ENCODE assay signal across 8 cellular contexts in the genomic region with DNA sequence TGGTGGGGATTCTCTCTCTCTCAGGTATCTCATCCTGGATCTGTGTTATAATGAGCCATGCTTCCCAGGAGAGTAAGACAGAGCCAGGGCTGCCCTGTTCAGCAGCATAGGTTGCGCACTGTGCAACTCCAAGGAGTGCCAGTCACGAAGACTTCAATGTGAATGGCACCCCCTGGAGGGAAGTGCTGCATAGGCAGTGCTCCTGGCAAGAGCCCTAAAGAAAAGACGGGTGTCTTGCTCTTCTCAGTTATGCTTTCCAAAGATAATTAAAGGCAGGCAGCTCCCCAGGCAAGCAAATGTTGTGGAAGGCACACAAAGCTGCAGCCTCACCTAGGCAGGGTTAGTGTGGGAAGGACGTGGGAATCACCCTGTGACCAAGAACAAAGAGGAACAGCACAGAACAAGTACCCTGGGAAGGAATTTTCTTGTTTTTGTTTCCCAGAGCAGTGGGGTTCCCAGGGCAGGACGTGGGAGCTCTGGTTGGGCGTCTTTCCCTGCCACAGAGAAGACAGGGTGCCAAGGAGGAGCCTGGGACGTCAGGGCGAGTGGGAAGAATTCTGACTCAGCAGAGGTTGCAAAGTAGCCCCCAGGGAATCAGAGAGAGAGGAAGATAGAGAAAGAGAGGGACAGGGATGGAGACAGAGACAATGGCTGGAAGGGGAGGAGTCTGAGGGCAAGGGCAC.
A peak's percentile ranks its signal among the peaks of the same experiment; 100 is the strongest.
DNase-seq lines count a peak whose midpoint lies in the region; ATAC-seq and TF ChIP-seq lines count a peak whose summit lies in the region.

No MANE protein-coding gene starts in this region.

- CTCF ChIA-PET in HEK293 (lab: Yijun Ruan, JAX) = interaction anchor here (0.6 to 1.0 kb wide), 4 partner anchors 11 to 307 kb away, joined by 3 to 6 read pairs (median 4); no protein-coding TSS in a partner anchor
- CTCF ChIA-PET in activated CD4-positive, alpha-beta T cell treated with anti-CD3 and anti-CD28 coated beads, Interleukin-2, amount 10 ng/mL, durations not matched to agents 7 days and 5 days (lab: Charles Lee) = interaction anchor here (0.9 to 1.0 kb wide), 2 partner anchors 19 to 41 kb away, joined by 3 read pairs; no protein-coding TSS in a partner anchor

- peaks cover 0 to 2% (median 0%) of the 10 kb centered on the region in 7 donors for H3K9me3 Mint-ChIP-seq in CD4-positive, CD25-positive, alpha-beta regulatory T cell
- H3K9me3 Mint-ChIP-seq in activated CD4-positive, alpha-beta T cell treated with anti-CD3 and anti-CD28 coated beads, Interleukin-2, amount 10 ng/mL, durations not matched to agents 7 days and 5 days = no peaks in the 10 kb centered on the region

- peak in 1 of 3 donors; percentile 59 for DNase-seq in CD4-positive, CD25-positive, alpha-beta regulatory T cell
- peak; percentile 62 for DNase-seq in activated CD4-positive, alpha-beta T cell treated with anti-CD3 and anti-CD28 coated beads, Interleukin-2, amount 10 ng/mL, durations not matched to agents 7 days and 5 days
- DNase-seq in kidney tubule cell (ENCODE audit: low spot score) = peak; percentile 39
- DNase-seq in GM19240 (ENCODE audit: insufficient read length, low spot score) = no peak
- no peak for DNase-seq in activated gamma-delta T cell treated with Interleukin-2 at 50 U/mL for 16 hours

- H3K4me1 Mint-ChIP-seq in CD4-positive, CD25-positive, alpha-beta regulatory T cell = peaks cover 5 to 29% (median 21%) of the 10 kb centered on the region in 4 donors
- peaks cover 68% of the 10 kb centered on the region for H3K4me1 Mint-ChIP-seq in activated CD4-positive, alpha-beta T cell treated with anti-CD3 and anti-CD28 coated beads, Interleukin-2, amount 10 ng/mL, durations not matched to agents 7 days and 5 days

- H3K36me3 ChIP-seq in CD4-positive, CD25-positive, alpha-beta regulatory T cell (ENCODE audit: control insufficient read depth, insufficient read depth, low read length) = no peaks in the 10 kb centered on the region
- H3K36me3 ChIP-seq in HEK293 (ENCODE audit: control insufficient read depth in 2 of 2, insufficient read depth in 1 of 2, low read length in 2 of 2) = no peaks in the 10 kb centered on the region

- no peak for ATAC-seq in CD4-positive, CD25-positive, alpha-beta regulatory T cell (ENCODE audit: low read depth in 2 of 2)
- no peak for ATAC-seq in GM18517 (IDR thresholded peaks at IDR 0.05; ENCODE audit: unreplicated experiment)
- no peak for ATAC-seq in HG03469 (IDR thresholded peaks at IDR 0.05; ENCODE audit: unreplicated experiment)

- H3K27me3 ChIP-seq in CD4-positive, CD25-positive, alpha-beta regulatory T cell (ENCODE audit: control insufficient read depth, insufficient read depth, low read length) = no peaks in the 10 kb centered on the region

- H3K4me1 ChIP-seq in CD4-positive, CD25-positive, alpha-beta regulatory T cell (ENCODE audit: control insufficient read depth, insufficient read depth, low read length, poor library complexity, severe bottlenecking) = peaks cover 12% of the 10 kb centered on the region
- no peaks in the 10 kb centered on the region for H3K4me1 ChIP-seq in HEK293 (ENCODE audit: control insufficient read depth, insufficient read depth, low read length)

- no peak overlapping the region for H3K27ac ChIP-seq in CD4-positive, CD25-positive, alpha-beta regulatory T cell (ENCODE audit: insufficient read depth, low read length, poor library complexity, severe bottlenecking)
- no peak overlapping the region for H3K27ac ChIP-seq in HEK293 (ENCODE audit: extremely low read depth, low read depth, low read length)

- H3K4me3 Mint-ChIP-seq in CD4-positive, CD25-positive, alpha-beta regulatory T cell = no peak overlapping the region
- no peak overlapping the region for H3K4me3 Mint-ChIP-seq in activated CD4-positive, alpha-beta T cell treated with anti-CD3 and anti-CD28 coated beads, Interleukin-2, amount 10 ng/mL, durations not matched to agents 7 days and 5 days

- H3K4me3 ChIP-seq in CD4-positive, CD25-positive, alpha-beta regulatory T cell (ENCODE audit: low read depth, low read length) = no peak overlapping the region
- H3K4me3 ChIP-seq in HEK293 (ENCODE audit: low read depth, low read length) = no peak overlapping the region

- no peaks in the 10 kb centered on the region for H3K9me3 ChIP-seq in CD4-positive, CD25-positive, alpha-beta regulatory T cell (ENCODE audit: control insufficient read depth in 2 of 2, low read length in 2 of 2)
- H3K9me3 ChIP-seq in HEK293 (ENCODE audit: control insufficient read depth, insufficient read depth, low read depth, low read length) = no peaks in the 10 kb centered on the region

- no peak for TF ChIP-seq CTCF in HEK293 (tag by site-specific recombination; IDR thresholded peaks at IDR 0.05)

- POLR2A ChIA-PET in HEK293 (lab: Yijun Ruan, JAX) = no interaction called here
- POLR2A ChIA-PET in activated CD4-positive, alpha-beta T cell treated with anti-CD3 and anti-CD28 coated beads, Interleukin-2, amount 10 ng/mL, durations not matched to agents 7 days and 5 days (lab: Charles Lee) = no interaction called here

- no peaks in the 10 kb centered on the region for H3K36me3 Mint-ChIP-seq in CD4-positive, CD25-positive, alpha-beta regulatory T cell
- H3K36me3 Mint-ChIP-seq in activated CD4-positive, alpha-beta T cell treated with anti-CD3 and anti-CD28 coated beads, Interleukin-2, amount 10 ng/mL, durations not matched to agents 7 days and 5 days (ENCODE audit: low read depth) = peaks cover 2% of the 10 kb centered on the region

- peak overlapping the region; percentile 71 to 75 (median 72) for H3K27ac Mint-ChIP-seq in CD4-positive, CD25-positive, alpha-beta regulatory T cell
- peak overlapping the region; percentile 58 for H3K27ac Mint-ChIP-seq in activated CD4-positive, alpha-beta T cell treated with anti-CD3 and anti-CD28 coated beads, Interleukin-2, amount 10 ng/mL, durations not matched to agents 7 days and 5 days

- peaks cover 46% of the 10 kb centered on the region for H3K27me3 Mint-ChIP-seq in CD4-positive, CD25-positive, alpha-beta regulatory T cell
- peaks cover 6% of the 10 kb centered on the region for H3K27me3 Mint-ChIP-seq in activated CD4-positive, alpha-beta T cell treated with anti-CD3 and anti-CD28 coated beads, Interleukin-2, amount 10 ng/mL, durations not matched to agents 7 days and 5 days

TF ChIP-seq in HEK293, 187 proteins besides CTCF, POLR2A, EP300 and RAD21:
- TF ChIP-seq TSHZ1 (tag by site-specific recombination; IDR thresholded peaks at IDR 0.05; ENCODE audit: borderline replicate concordance) (no peak), EGR2 (tag by site-specific recombination; IDR thresholded peaks at IDR 0.05; ENCODE audit: low read depth) (peak; percentile 73; the same call in 1 of the 2 replicates)

Comparison
In these comparisons a context has a peak if more than half of its experiments do, and no peak if none do; other contexts are left out.
1. DNase-seq: peak in activated CD4-positive, alpha-beta T cell treated with anti-CD3 and anti-CD28 coated beads, Interleukin-2, amount 10 ng/mL, durations not matched to agents 7 days and 5 days (single experiment) and kidney tubule cell (single experiment); none in GM19240 (single experiment) and activated gamma-delta T cell treated with Interleukin-2 at 50 U/mL for 16 hours (single experiment).